In genomic region chr19:15223649-15224371, GRCh38 we compare ENCODE assay signal across 8 cellular contexts. TPM values are rescaled to one million over a fixed set of nuclear protein-coding genes. Genes with fewer than 3 reads are reported as not detected.
DNase-seq lines count a peak whose midpoint lies in the region; ATAC-seq and TF ChIP-seq lines count a peak whose summit lies in the region.

No MANE protein-coding gene starts in this region.

- TF ChIP-seq CTCF in AG09309 (IDR thresholded peaks at IDR 0.05; ENCODE audit: control insufficient read depth, insufficient read depth, low read depth, low read length, missing control alignments) (no peak), mammary epithelial cell (conservative IDR thresholded peaks at IDR 0.05 in 1 of 2, IDR thresholded peaks at IDR 0.05 in 1 of 2; ENCODE audit: extremely low read depth in 1 of 2, insufficient read depth in 1 of 2, low read depth in 1 of 2, low read length in 2 of 2) (no peak), GM10266 (IDR thresholded peaks at IDR 0.05; ENCODE audit: control insufficient read depth, insufficient read depth, low read depth, missing control alignments) (no peak)

- H3K9me3 ChIP-seq in mammary epithelial cell (replicated peaks; ENCODE audit: insufficient read depth, low read length): no peaks in the 10 kb centered on the region

- H3K36me3 ChIP-seq in mammary epithelial cell (ENCODE audit: insufficient read depth, low read length): no peaks in the 10 kb centered on the region

- intact Hi-C loops in mammary epithelial cell (cut with micrococcal nuclease) (no loop called here), posterior cingulate gyrus (cut with DNase I) (no loop called here)

- CTCF ChIA-PET in mammary epithelial cell (lab: Charles Lee; ENCODE audit: low non-redundant PET): no interaction called here

- H4K20me1 ChIP-seq in mammary epithelial cell (ENCODE audit: insufficient read depth, low read length): no peaks in the 10 kb centered on the region

- peaks cover 12% of the 10 kb centered on the region for H3K4me1 ChIP-seq in mammary epithelial cell (ENCODE audit: insufficient read depth, low read length)

- in situ Hi-C loops in mammary epithelial cell (cut with MboI; ENCODE audit: low sequenced_read_pairs in 2 of 2): no loop called here

- H3K4me3 ChIP-seq in AG09309 (ENCODE audit: control insufficient read depth, low read depth, low read length) (peak overlapping the region; percentile 75), mammary epithelial cell (replicated peaks in 1 of 3; ENCODE audit: insufficient read depth in 1 of 3, low read depth in 2 of 3, low read length in 3 of 3) (peak overlapping the region; percentile 54 to 61 (median 59))

- no peaks in the 10 kb centered on the region for H3K27me3 ChIP-seq in mammary epithelial cell (ENCODE audit: insufficient read depth, low read length)

- no peak overlapping the region for H3K9ac ChIP-seq in mammary epithelial cell (ENCODE audit: insufficient read depth, low read length)

- ATAC-seq in HG03097 (IDR thresholded peaks at IDR 0.05; ENCODE audit: low FRiP score, unreplicated experiment): peak; percentile 23
- ATAC-seq in HG03457 (IDR thresholded peaks at IDR 0.05; ENCODE audit: unreplicated experiment): no peak

- dilution Hi-C loops in mammary epithelial cell (cut with HindIII; ENCODE audit: low sequenced_read_pairs): loop anchor here (5.0 kb wide), 1 partner anchor 98 kb away; no protein-coding TSS in a partner anchor

- peak overlapping the region; percentile 98 for H3K4me2 ChIP-seq in mammary epithelial cell (ENCODE audit: insufficient read depth, low read depth, low read length)

- 42% methylated on average over 16 of the region's 51 CpGs for WGBS in mammary epithelial cell (ENCODE audit: low coverage, missing lambda C conversion rate)

- BruUV-seq in mammary epithelial cell (replicated peaks; lab: Mats Ljungman, UMichigan): no TSS peak

- peak overlapping the region; percentile 92 for H2AFZ ChIP-seq in mammary epithelial cell (ENCODE audit: low read depth, low read length)

- DNase-seq in AG09309 (ENCODE audit: low read depth) (no peak), mammary epithelial cell (no peak), medulla oblongata (ENCODE audit: extremely low spot score) (peak; percentile 42), GM10266 (ENCODE audit: extremely low spot score) (no peak), NCI-H524 treated with DMSO at 0.1 percent for 48 hours (lab: John Stamatoyannopoulos, UW) (no peak), posterior cingulate gyrus (no peak)

- H3K79me2 ChIP-seq in mammary epithelial cell (ENCODE audit: insufficient read depth, low read length): no peaks in the 10 kb centered on the region

- no peak overlapping the region for H3K27ac ChIP-seq in mammary epithelial cell (ENCODE audit: insufficient read depth, low read depth, low read length)

RNA-seq across cellular contexts. Expression of gene EPHX3, which starts 8.4 kb away (rescaled TPM):
- total RNA-seq in mammary epithelial cell: under 1 TPM; 0.17 to 0.47 TPM
- 0.06 TPM for polyA plus RNA-seq in mammary epithelial cell
- not detected for polyA minus RNA-seq in mammary epithelial cell

RNA-seq across cellular contexts. Expression of gene NOTCH3, which starts 23.0 kb away (rescaled TPM):
- total RNA-seq in mammary epithelial cell: 10 to 100 TPM; 15.1 to 44.7 TPM
- polyA plus RNA-seq in mammary epithelial cell: 7.3 TPM
- polyA minus RNA-seq in mammary epithelial cell: 50.0 TPM
